Comparison of ENCODE assay signal across 16 cellular contexts in genomic region chr2:12006841-12007240, GRCh38.
A peak's percentile ranks its signal among the peaks of the same experiment; 100 is the strongest.
DNase-seq lines count a peak whose midpoint lies in the region; ATAC-seq and TF ChIP-seq lines count a peak whose summit lies in the region.
"Had no signal": no experiment of that assay in that cellular context is flagged by ENCODE, and none has a peak within 500 bp of the region (broad histone marks: within the 10 kb centered on the region; RNA-seq: fewer than 3 reads in every experiment).

No MANE protein-coding gene starts in this region.

- DNase-seq in cardiac muscle cell (ENCODE audit: low read depth in 1 of 2, low spot score in 1 of 2) = peak; percentile 17 to 25
- DNase-seq in Right ventricle myocardium superior = no peak
- peak; percentile 60 for DNase-seq in cerebellar cortex (ENCODE audit: low spot score)
- DNase-seq in left kidney (ENCODE audit: low read depth, low spot score) = peak; percentile 85
- DNase-seq in GM19240 (ENCODE audit: insufficient read length, low spot score) = no peak
- no peak for DNase-seq in H4 (ENCODE audit: low spot score)
- DNase-seq in Karpas-422 = no peak
- DNase-seq: activated CD4-positive, alpha-beta T cell treated with anti-CD3 and anti-CD28 coated beads, Interleukin-2, amount 50 U/mL, for 4 hours; activated naive CD4-positive, alpha-beta T cell treated with anti-CD3 and anti-CD28 coated beads, Interleukin-2, amount 10 ng/mL, durations not matched to agents 7 days and 5 days; dorsolateral prefrontal cortex; NCI-H1092; stimulated activated CD4-positive, alpha-beta T cell treated with anti-CD3 and anti-CD28 coated beads, Interleukin-1b, Interleukin-23, amount 100 ng/mL, for 48 hours; stimulated activated naive CD4-positive, alpha-beta T cell treated with Interleukin-2 at 50 U/mL for 16 hours; T-cell had no signal

- ATAC-seq in Right ventricle myocardium superior (ENCODE audit: poor library complexity) (no peak), HG02763 (IDR thresholded peaks at IDR 0.05; ENCODE audit: unreplicated experiment) (no peak)

- H3K4me1 ChIP-seq in cardiac muscle cell (ENCODE audit: low read depth) = no peaks in the 10 kb centered on the region
- H3K4me1 ChIP-seq in Karpas-422 (ENCODE audit: low read length) = peaks cover 50% of the 10 kb centered on the region

- H3K4me2 ChIP-seq in Karpas-422 (ENCODE audit: low read depth, low read length, poor library complexity, severe bottlenecking) = no peak overlapping the region

- no peaks in the 10 kb centered on the region for H3K9me2 ChIP-seq in Karpas-422 (replicated peaks; ENCODE audit: insufficient read depth, low read length)

- no peaks in the 10 kb centered on the region for H3K9me3 ChIP-seq in cardiac muscle cell (ENCODE audit: low read depth)
- no peaks in the 10 kb centered on the region for H3K9me3 ChIP-seq in Karpas-422 (ENCODE audit: low read length)

- H2AFZ ChIP-seq in Karpas-422 (ENCODE audit: low read length) = no peak overlapping the region

- H3K36me3 ChIP-seq in cardiac muscle cell (no peaks in the 10 kb centered on the region), Karpas-422 (ENCODE audit: insufficient read depth, low read length) (no peaks in the 10 kb centered on the region)

- H4K20me1 ChIP-seq in Karpas-422 (ENCODE audit: insufficient read depth, low read depth, low read length) = no peaks in the 10 kb centered on the region

- H3K79me2 ChIP-seq in Karpas-422 (ENCODE audit: low read length) = no peaks in the 10 kb centered on the region

- H3K4me3 ChIP-seq in cardiac muscle cell (no peak overlapping the region), Karpas-422 (ENCODE audit: low read length) (no peak overlapping the region)
- H3K4me3 ChIP-seq: dorsolateral prefrontal cortex had no signal

- H3K27me3 ChIP-seq in cardiac muscle cell = no peaks in the 10 kb centered on the region
- no peaks in the 10 kb centered on the region for H3K27me3 ChIP-seq in Karpas-422 (ENCODE audit: low read length)
- H3K27me3 ChIP-seq: dorsolateral prefrontal cortex had no signal

- intact Hi-C loops in Right ventricle myocardium superior (cut with DNase I) = no loop called here

- H3K9ac ChIP-seq in Karpas-422 (ENCODE audit: low read length) = no peak overlapping the region

- no peak overlapping the region for H3K27ac ChIP-seq in cardiac muscle cell
- H3K27ac ChIP-seq in Karpas-422 (ENCODE audit: low read length) = no peak overlapping the region
- H3K27ac ChIP-seq: 22Rv1 had no signal

- TF ChIP-seq CTCF in cardiac muscle cell (IDR thresholded peaks at IDR 0.05; ENCODE audit: low read depth, low read length) = no peak

Comparison
In these comparisons a context has a peak if more than half of its experiments do, and no peak if none do; other contexts are left out.
1. DNase-seq: peak in cardiac muscle cell (2 of 2), cerebellar cortex (single experiment) and left kidney (single experiment); none in Right ventricle myocardium superior (single experiment), GM19240 (single experiment), H4 (single experiment) and Karpas-422 (single experiment).